26 cellular contexts compared by ENCODE assay signal in the genomic region with DNA sequence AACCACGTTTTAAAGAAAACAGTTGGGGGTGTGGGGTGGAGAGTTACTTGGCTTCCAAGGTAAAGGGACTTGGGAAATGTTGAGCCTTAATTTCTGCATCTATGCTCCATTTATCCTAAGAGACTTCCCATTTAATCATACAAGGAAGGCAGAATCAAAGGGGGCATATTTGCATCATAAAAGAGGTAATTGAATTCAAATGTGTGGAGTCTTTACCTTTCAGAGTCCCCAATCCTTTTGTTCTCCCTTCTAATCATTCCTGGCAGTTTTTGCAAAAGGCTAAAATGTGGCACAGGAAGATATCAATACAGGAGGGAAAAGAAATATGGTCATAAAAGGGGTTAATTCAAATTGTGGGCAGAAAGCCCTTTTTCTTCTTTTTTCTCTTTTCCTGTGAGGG.
DNase-seq lines count a peak whose midpoint lies in the region; ATAC-seq and TF ChIP-seq lines count a peak whose summit lies in the region.
"Had no signal": no experiment of that assay in that cellular context is flagged by ENCODE, and none has a peak within 500 bp of the region (broad histone marks: within the 10 kb centered on the region; RNA-seq: fewer than 3 reads in every experiment).

No MANE protein-coding gene starts in this region.

- no peaks in the 10 kb centered on the region for H3K36me3 ChIP-seq in BLaER1
- no peaks in the 10 kb centered on the region for H3K36me3 ChIP-seq in H7 (replicated peaks; ENCODE audit: control insufficient read depth, insufficient read depth, low read length)
- H3K36me3 ChIP-seq in iPS-18a (ENCODE audit: control insufficient read depth, low read depth, low read length), result no peaks in the 10 kb centered on the region
- no peaks in the 10 kb centered on the region for H3K36me3 ChIP-seq in tibial artery
- H3K36me3 ChIP-seq: SJCRH30 had no signal

- POLR2A ChIA-PET in WTC11 (lab: Charles Lee), result interaction anchor here (0.7 to 1.2 kb wide), 3 partner anchors 9 to 64 kb away, joined by 3 to 4 read pairs (median 3); no protein-coding TSS in a partner anchor
- POLR2A ChIA-PET in MCF 10A (lab: Yijun Ruan, JAX), result interaction anchor here (0.7 kb wide), 1 partner anchor 16 kb away, joined by 4 read pairs; no protein-coding TSS in a partner anchor

- peaks cover 80% of the 10 kb centered on the region for H3K4me1 Mint-ChIP-seq in WTC11
- no peaks in the 10 kb centered on the region for H3K4me1 Mint-ChIP-seq in MCF 10A (ENCODE audit: insufficient read depth, unreplicated experiment)
- no peaks in the 10 kb centered on the region for H3K4me1 Mint-ChIP-seq in stimulated activated effector memory CD8-positive, alpha-beta T cell treated with anti-CD3 and anti-CD28 coated beads, Interleukin-12 subunit alpha, Interleukin-12 subunit beta, amount 100 ng/mL, for 72 hours

- H3K4me3 Mint-ChIP-seq in WTC11, result peak overlapping the region; percentile 44
- H3K4me3 Mint-ChIP-seq in MCF 10A (ENCODE audit: unreplicated experiment), result no peak overlapping the region
- H3K4me3 Mint-ChIP-seq in stimulated activated effector memory CD8-positive, alpha-beta T cell treated with anti-CD3 and anti-CD28 coated beads, Interleukin-12 subunit alpha, Interleukin-12 subunit beta, amount 100 ng/mL, for 72 hours, result no peak overlapping the region
- H3K4me3 Mint-ChIP-seq: CD4-positive, alpha-beta memory T cell had no signal

- H3K36me3 Mint-ChIP-seq in WTC11 (peaks cover 3% of the 10 kb centered on the region; the same call in 1 of the 2 replicates), MCF 10A (ENCODE audit: insufficient read depth, unreplicated experiment) (no peaks in the 10 kb centered on the region)
- H3K36me3 Mint-ChIP-seq in stimulated activated effector memory CD8-positive, alpha-beta T cell treated with anti-CD3 and anti-CD28 coated beads, Interleukin-12 subunit alpha, Interleukin-12 subunit beta, amount 100 ng/mL, for 72 hours, result no peaks in the 10 kb centered on the region
- H3K36me3 Mint-ChIP-seq: CD4-positive, alpha-beta memory T cell had no signal

- H3K9ac ChIP-seq in BLaER1 (no peak overlapping the region), iPS-18a (ENCODE audit: low read length) (peak overlapping the region; percentile 60)
- H3K9ac ChIP-seq: GM23248 had no signal

- no peak overlapping the region for H3K27ac ChIP-seq in BLaER1
- peak overlapping the region; percentile 77 for H3K27ac ChIP-seq in iPS-18a (ENCODE audit: low read length)
- H3K27ac ChIP-seq in tibial artery, result no peak overlapping the region
- H3K27ac ChIP-seq: GM23248, HL-60, PC-9, SJCRH30 had no signal

- no peak overlapping the region for H3K4me3 ChIP-seq in BLaER1
- H3K4me3 ChIP-seq in H7 (ENCODE audit: insufficient read depth, low read depth, low read length), result no peak overlapping the region
- H3K4me3 ChIP-seq in iPS-18a (ENCODE audit: low read length), result peak overlapping the region; percentile 27
- H3K4me3 ChIP-seq in tibial artery, result no peak overlapping the region
- H3K4me3 ChIP-seq: GM23248, K562, PC-9, SJCRH30 had no signal

- H3K4me1 ChIP-seq in BLaER1, result peaks cover 17% of the 10 kb centered on the region; the same call in 1 of the 2 replicates
- H3K4me1 ChIP-seq in iPS-18a (ENCODE audit: control insufficient read depth, low read depth, low read length), result peaks cover 32% of the 10 kb centered on the region
- peaks cover 0 to 13% (median 0%) of the 10 kb centered on the region in 4 donors for H3K4me1 ChIP-seq in tibial artery
- H3K4me1 ChIP-seq: SJCRH30 had no signal

- H3K4me2 ChIP-seq in BLaER1, result peak overlapping the region; percentile 10; the same call in 1 of the 2 replicates
- H3K4me2 ChIP-seq: PC-9 had no signal

- no TSS peak for BruUV-seq in MCF 10A (replicated peaks; lab: Mats Ljungman, UMichigan)

- no peaks in the 10 kb centered on the region for H3K9me3 ChIP-seq in BLaER1
- no peaks in the 10 kb centered on the region for H3K9me3 ChIP-seq in iPS-18a (ENCODE audit: control insufficient read depth, low read depth, low read length)
- H3K9me3 ChIP-seq in tibial artery, result peaks cover 0 to 3% (median 0%) of the 10 kb centered on the region in 3 donors
- H3K9me3 ChIP-seq: SJCRH30 had no signal

- intact Hi-C loops in MCF 10A (cut with micrococcal nuclease), result no loop called here
- intact Hi-C loops in tibial artery (cut with DNase I; ENCODE audit: low total_unique reads), result no loop called here

- DNase-seq in H7 (peak; percentile 60), WTC11 (ENCODE audit: low spot score) (no peak), MCF 10A (ENCODE audit: unreplicated experiment) (no peak), midbrain (lab: John Stamatoyannopoulos, UW) (no peak), tibial artery (no peak)
- DNase-seq in stimulated activated effector memory CD8-positive, alpha-beta T cell treated with anti-CD3 and anti-CD28 coated beads, Interleukin-12 subunit alpha, Interleukin-12 subunit beta, amount 100 ng/mL, for 72 hours (ENCODE audit: low spot score in 2 of 2), result no peak
- DNase-seq: C1 segment of cervical spinal cord; CD4-positive, alpha-beta memory T cell; DND-41; GM23248; Kasumi-1; MV-4-11; NCI-H1105; NCI-H1436 treated with DMSO at 0.1 percent for 48 hours; NCI-H187 treated with DMSO at 0.1 percent for 48 hours; NCI-H2171 treated with DMSO at 0.1 percent for 48 hours; NCI-H510A treated with DMSO at 0.1 percent for 48 hours; PC-9; SJCRH30 had no signal

- CTCF ChIA-PET in WTC11 (lab: Charles Lee) (interaction anchor here (1.2 to 6.4 kb wide), 3 partner anchors 13 to 182 kb away, joined by 3 to 59 read pairs (median 4); no protein-coding TSS in a partner anchor), MCF 10A (lab: Yijun Ruan, JAX) (interaction anchor here (0.6 to 5.1 kb wide), 4 partner anchors 13 to 1022 kb away, joined by 3 to 32 read pairs (median 4); no protein-coding TSS in a partner anchor)

- peak; percentile 15; the same call in 1 of the 2 replicates for ATAC-seq in WTC11
- ATAC-seq in stimulated activated effector memory CD8-positive, alpha-beta T cell treated with anti-CD3 and anti-CD28 coated beads, Interleukin-12 subunit alpha, Interleukin-12 subunit beta, amount 100 ng/mL, for 72 hours, result no peak
- ATAC-seq: HCT116, K562, Right ventricle myocardium inferior, SK-N-SH treated with all-trans-retinoic acid at 6 μM for 48 hours had no signal

- no peaks in the 10 kb centered on the region for H4K20me1 ChIP-seq in BLaER1

- H3K27me3 ChIP-seq in BLaER1, result no peaks in the 10 kb centered on the region
- no peaks in the 10 kb centered on the region for H3K27me3 ChIP-seq in H7 (ENCODE audit: control insufficient read depth, insufficient read depth, low read length)
- no peaks in the 10 kb centered on the region for H3K27me3 ChIP-seq in iPS-18a (ENCODE audit: control insufficient read depth, insufficient read depth, low read length)
- H3K27me3 ChIP-seq in tibial artery, result peaks cover 0 to 7% of the 10 kb centered on the region in 2 donors
- H3K27me3 ChIP-seq: SJCRH30 had no signal

- no peaks in the 10 kb centered on the region; the same call in none of the 2 replicates for H3K27me3 Mint-ChIP-seq in WTC11 (ENCODE audit: low read depth)
- H3K27me3 Mint-ChIP-seq in MCF 10A (ENCODE audit: insufficient read depth, unreplicated experiment), result peaks cover 53% of the 10 kb centered on the region

- H3K27ac Mint-ChIP-seq in WTC11, result peak overlapping the region; percentile 98
- no peak overlapping the region for H3K27ac Mint-ChIP-seq in MCF 10A (ENCODE audit: low read depth, unreplicated experiment)
- no peak overlapping the region for H3K27ac Mint-ChIP-seq in stimulated activated effector memory CD8-positive, alpha-beta T cell treated with anti-CD3 and anti-CD28 coated beads, Interleukin-12 subunit alpha, Interleukin-12 subunit beta, amount 100 ng/mL, for 72 hours
- H3K27ac Mint-ChIP-seq: CD4-positive, alpha-beta memory T cell had no signal

- peaks cover 5% of the 10 kb centered on the region for H3K9me3 Mint-ChIP-seq in WTC11
- peaks cover 7% of the 10 kb centered on the region for H3K9me3 Mint-ChIP-seq in MCF 10A (ENCODE audit: unreplicated experiment)
- no peaks in the 10 kb centered on the region for H3K9me3 Mint-ChIP-seq in stimulated activated effector memory CD8-positive, alpha-beta T cell treated with anti-CD3 and anti-CD28 coated beads, Interleukin-12 subunit alpha, Interleukin-12 subunit beta, amount 100 ng/mL, for 72 hours

- TF ChIP-seq CTCF in WTC11 (IDR thresholded peaks at IDR 0.05) (no peak), MCF 10A (IDR thresholded peaks at IDR 0.05; ENCODE audit: unreplicated experiment) (no peak), tibial artery (IDR thresholded peaks at IDR 0.05) (no peak)

TF ChIP-seq in WTC11, 78 proteins besides CTCF, POLR2A, EP300 and RAD21 (continues in another document):
- TF ChIP-seq E2F5 (CRISPR knock-in tag; IDR thresholded peaks at IDR 0.05) (no peak), SP1 (CRISPR knock-in tag; conservative IDR thresholded peaks at IDR 0.05) (no peak), ZNF232 (CRISPR knock-in tag; IDR thresholded peaks at IDR 0.05) (no peak), CREB1 (CRISPR knock-in tag; IDR thresholded peaks at IDR 0.05) (no peak), ZNF416 (CRISPR knock-in tag; IDR thresholded peaks at IDR 0.05) (no peak)
- TF ChIP-seq, protein P1, sequence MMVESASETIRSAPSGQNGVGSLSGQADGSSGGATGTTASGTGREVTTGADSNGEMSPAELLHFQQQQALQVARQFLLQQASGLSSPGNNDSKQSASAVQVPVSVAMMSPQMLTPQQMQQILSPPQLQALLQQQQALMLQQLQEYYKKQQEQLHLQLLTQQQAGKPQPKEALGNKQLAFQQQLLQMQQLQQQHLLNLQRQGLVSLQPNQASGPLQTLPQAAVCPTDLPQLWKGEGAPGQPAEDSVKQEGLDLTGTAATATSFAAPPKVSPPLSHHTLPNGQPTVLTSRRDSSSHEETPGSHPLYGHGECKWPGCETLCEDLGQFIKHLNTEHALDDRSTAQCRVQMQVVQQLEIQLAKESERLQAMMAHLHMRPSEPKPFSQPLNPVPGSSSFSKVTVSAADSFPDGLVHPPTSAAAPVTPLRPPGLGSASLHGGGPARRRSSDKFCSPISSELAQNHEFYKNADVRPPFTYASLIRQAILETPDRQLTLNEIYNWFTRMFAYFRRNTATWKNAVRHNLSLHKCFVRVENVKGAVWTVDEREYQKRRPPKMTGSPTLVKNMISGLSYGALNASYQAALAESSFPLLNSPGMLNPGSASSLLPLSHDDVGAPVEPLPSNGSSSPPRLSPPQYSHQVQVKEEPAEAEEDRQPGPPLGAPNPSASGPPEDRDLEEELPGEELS (CRISPR knock-in tag; IDR thresholded peaks at IDR 0.05), result no peak
